In genomic region chr16:76303637-76304314, GRCh38 we compare ENCODE assay signal across 1 cellular context.
TF ChIP-seq lines count a peak whose summit lies in the region.

No MANE protein-coding gene starts in this region.

TF ChIP-seq in H1, 55 proteins besides CTCF, POLR2A, EP300 and RAD21 (continued from another document):
- no peak for TF ChIP-seq CHD7 (IDR thresholded peaks at IDR 0.05; ENCODE audit: insufficient replicate concordance, low read length)
- no peak for TF ChIP-seq SAP30 (IDR thresholded peaks at IDR 0.05; ENCODE audit: insufficient read depth, insufficient replicate concordance, low read length)
- no peak for TF ChIP-seq RXRA (IDR thresholded peaks at IDR 0.05; ENCODE audit: insufficient read depth, low read depth, low read length)
- TF ChIP-seq NRF1 (IDR thresholded peaks at IDR 0.05; ENCODE audit: low read depth, low read length), result no peak
- no peak for TF ChIP-seq CBX8 (IDR thresholded peaks at IDR 0.05; ENCODE audit: borderline replicate concordance, low read depth, low read length)
- TF ChIP-seq MAX (IDR thresholded peaks at IDR 0.05), result no peak
